17 cellular contexts compared by ENCODE assay signal in genomic region chr2:23574919-23575654, GRCh38.
"Had no signal": no experiment of that assay in that cellular context is flagged by ENCODE, and none has a peak within 500 bp of the region (broad histone marks: within the 10 kb centered on the region; RNA-seq: fewer than 3 reads in every experiment).

No MANE protein-coding gene starts in this region.

- H3K27ac ChIP-seq: cardiac muscle cell, hepatocyte, pancreas, skin epidermis, testis had no signal

- ATAC-seq: activated naive CD8-positive, alpha-beta T cell treated with anti-CD3 and anti-CD28 coated beads, Interleukin-2, amount 50 U/mL, for 24 hours; gastroesophageal sphincter; left colon; natural killer cell treated with Interleukin-12 subunit alpha and Interleukin-12 subunit beta and Interleukin-15 and Interleukin-18, amount 100 ng/mL, for 72 hours; pancreas; stimulated activated naive CD8-positive, alpha-beta T cell treated with anti-CD3 and anti-CD28 coated beads, Interleukin-15, amount 100 ng/mL, for 72 hours had no signal

- H3K27me3 ChIP-seq: cardiac muscle cell, gastroesophageal sphincter, hepatocyte, pancreas, testis had no signal

- H3K27ac Mint-ChIP-seq: activated B cell treated with CpG ODN at 0.5 μM for 24 hours; activated CD4-positive, alpha-beta T cell treated with anti-CD3 and anti-CD28 coated beads, Interleukin-2, amount 10 ng/mL, durations not matched to agents 24 days and 14 days; activated naive CD8-positive, alpha-beta T cell treated with anti-CD3 and anti-CD28 coated beads, Interleukin-2, amount 50 U/mL, for 24 hours; natural killer cell treated with Interleukin-12 subunit alpha and Interleukin-12 subunit beta and Interleukin-15 and Interleukin-18, amount 100 ng/mL, for 72 hours; T-helper 1 cell treated with Interleukin-12 subunit alpha and Interleukin-12 subunit beta and Interleukin-4 antibody, amounts not matched to agents 30 μg/mL and 1 μg/mL, for 36 hours had no signal

- H3K9me3 ChIP-seq: gastroesophageal sphincter, pancreas, testis had no signal

- H3K36me3 Mint-ChIP-seq: natural killer cell treated with Interleukin-12 subunit alpha and Interleukin-12 subunit beta and Interleukin-15 and Interleukin-18, amount 100 ng/mL, for 72 hours had no signal

- H3K4me1 Mint-ChIP-seq: activated B cell treated with CpG ODN at 0.5 μM for 24 hours; activated CD4-positive, alpha-beta T cell treated with anti-CD3 and anti-CD28 coated beads, Interleukin-2, amount 10 ng/mL, durations not matched to agents 24 days and 14 days; activated naive CD8-positive, alpha-beta T cell treated with anti-CD3 and anti-CD28 coated beads, Interleukin-2, amount 50 U/mL, for 24 hours; stimulated activated naive CD8-positive, alpha-beta T cell treated with anti-CD3 and anti-CD28 coated beads, Interleukin-15, amount 100 ng/mL, for 72 hours had no signal

- H3K27me3 Mint-ChIP-seq: activated B cell treated with CpG ODN at 0.5 μM for 24 hours; activated CD4-positive, alpha-beta T cell treated with anti-CD3 and anti-CD28 coated beads, Interleukin-2, amount 10 ng/mL, durations not matched to agents 24 days and 14 days; activated naive CD8-positive, alpha-beta T cell treated with anti-CD3 and anti-CD28 coated beads, Interleukin-2, amount 50 U/mL, for 24 hours; stimulated activated naive CD8-positive, alpha-beta T cell treated with anti-CD3 and anti-CD28 coated beads, Interleukin-15, amount 100 ng/mL, for 72 hours had no signal

- H3K4me1 ChIP-seq: pancreas, testis had no signal

- H3K36me3 ChIP-seq: cardiac muscle cell, gastroesophageal sphincter, pancreas had no signal

- H3K4me3 ChIP-seq: cardiac muscle cell, gastroesophageal sphincter, hepatocyte, pancreas, skin epidermis, testis had no signal

- DNase-seq: activated B cell treated with CpG ODN at 0.5 μM for 24 hours; activated CD4-positive, alpha-beta T cell treated with anti-CD3 and anti-CD28 coated beads, Interleukin-2, amount 10 ng/mL, durations not matched to agents 24 days and 14 days; activated CD8-positive, alpha-beta memory T cell treated with anti-CD3 and anti-CD28 coated beads for 24 hours; activated naive CD4-positive, alpha-beta T cell treated with Interleukin-2 at 50 U/mL for 16 hours; activated naive CD8-positive, alpha-beta T cell treated with anti-CD3 and anti-CD28 coated beads, Interleukin-2, amount 50 U/mL, for 24 hours; effector CD4-positive, alpha-beta T cell; left colon; pancreas; stimulated activated CD4-positive, alpha-beta T cell treated with anti-CD3 and anti-CD28 coated beads, Interleukin-4, amount 100 ng/mL, for 4 hours; stimulated activated naive CD8-positive, alpha-beta T cell treated with anti-CD3 and anti-CD28 coated beads, Interleukin-15, amount 100 ng/mL, for 72 hours; testis had no signal

- H3K4me3 Mint-ChIP-seq: activated B cell treated with CpG ODN at 0.5 μM for 24 hours; activated CD4-positive, alpha-beta T cell treated with anti-CD3 and anti-CD28 coated beads, Interleukin-2, amount 10 ng/mL, durations not matched to agents 24 days and 14 days; activated naive CD8-positive, alpha-beta T cell treated with anti-CD3 and anti-CD28 coated beads, Interleukin-2, amount 50 U/mL, for 24 hours; natural killer cell treated with Interleukin-12 subunit alpha and Interleukin-12 subunit beta and Interleukin-15 and Interleukin-18, amount 100 ng/mL, for 72 hours; stimulated activated naive CD8-positive, alpha-beta T cell treated with anti-CD3 and anti-CD28 coated beads, Interleukin-15, amount 100 ng/mL, for 72 hours; T-helper 1 cell treated with Interleukin-12 subunit alpha and Interleukin-12 subunit beta and Interleukin-4 antibody, amounts not matched to agents 30 μg/mL and 1 μg/mL, for 36 hours had no signal
